8 cellular contexts compared by ENCODE assay signal in the genomic region with DNA sequence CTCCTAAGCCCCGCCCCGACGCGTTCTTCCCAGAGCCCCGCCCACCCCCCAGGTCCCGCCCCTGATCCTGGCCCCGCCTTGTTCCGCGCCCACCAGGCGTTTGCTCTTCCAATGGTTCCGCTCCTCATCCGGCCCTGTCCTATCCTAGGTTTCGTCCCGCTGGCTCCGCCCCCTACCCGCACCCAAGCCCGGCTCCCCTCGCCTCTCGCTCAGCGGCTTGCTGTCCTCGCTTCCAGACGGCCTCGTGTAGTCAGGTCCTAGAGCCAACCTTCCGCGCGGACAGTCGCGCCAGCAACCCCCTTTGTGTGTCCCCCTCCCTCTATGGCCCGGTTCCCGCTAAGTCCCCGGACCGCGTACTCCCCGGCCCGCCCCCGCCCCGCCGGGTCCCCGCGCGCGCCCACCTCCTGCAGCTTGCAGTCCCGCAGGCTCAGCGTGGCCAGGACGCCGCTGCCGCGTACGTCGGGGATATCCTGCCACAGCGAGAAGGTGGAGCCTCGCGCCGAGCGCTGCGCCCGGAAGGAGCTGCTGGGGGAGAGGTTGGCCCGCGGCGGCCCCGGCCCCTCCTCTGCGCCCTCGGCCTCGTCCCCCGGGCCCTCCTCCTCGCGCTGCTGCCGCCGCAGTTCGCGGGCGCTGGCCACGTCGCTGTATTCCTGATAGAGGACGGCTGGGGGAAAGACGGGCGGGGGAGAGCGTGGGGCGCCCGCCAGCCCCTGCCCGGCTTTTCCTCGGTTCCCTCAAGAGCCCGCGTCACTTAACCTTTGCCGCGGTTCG. TPM values are rescaled to one million over a fixed set of nuclear protein-coding genes. Genes with fewer than 3 reads are reported as not detected.
DNase-seq lines count a peak whose midpoint lies in the region; ATAC-seq lines count a peak whose summit lies in the region.

No MANE protein-coding gene starts in this region.

- peak; percentile 97 for DNase-seq in CD1c-positive myeloid dendritic cell (ENCODE audit: extremely low spot score)
- peak; percentile 97 for DNase-seq in HK-2 (ENCODE audit: unreplicated experiment)
- DNase-seq in NCI-H82 treated with DMSO at 0.1 percent for 48 hours (lab: John Stamatoyannopoulos, UW; ENCODE audit: unreplicated experiment), result peak; percentile 97
- peak; percentile 97 for DNase-seq in activated CD8-positive, alpha-beta T cell treated with anti-CD3 and anti-CD28 coated beads, Interleukin-2, amount 10 ng/mL, durations not matched to agents 7 days and 5 days
- DNase-seq in effector CD8-positive, alpha-beta T cell (lab: John Stamatoyannopoulos, UW), result peak; percentile 84
- DNase-seq in memory B cell (ENCODE audit: low spot score in 2 of 2), result peak; percentile 85 to 87
- peak; percentile 88 to 93 (median 90) for DNase-seq in stimulated activated CD4-positive, alpha-beta T cell treated with anti-CD3 and anti-CD28 coated beads, TNF-alpha, amount 100 ng/mL, for 48 hours (ENCODE audit: low read depth in 3 of 3)

- CTCF ChIA-PET in activated CD8-positive, alpha-beta T cell treated with anti-CD3 and anti-CD28 coated beads, Interleukin-2, amount 10 ng/mL, durations not matched to agents 7 days and 5 days (lab: Charles Lee), result interaction anchor here (1.3 to 1.7 kb wide), 4 partner anchors 10 to 157 kb away, joined by 4 to 9 read pairs (median 7); no protein-coding TSS in a partner anchor

- ATAC-seq in GM19452 (IDR thresholded peaks at IDR 0.05; ENCODE audit: unreplicated experiment), result peak; percentile 76
- peak; percentile 94 for ATAC-seq in activated CD8-positive, alpha-beta T cell treated with anti-CD3 and anti-CD28 coated beads, Interleukin-2, amount 10 ng/mL, durations not matched to agents 7 days and 5 days
- peak; percentile 92 for ATAC-seq in memory B cell (ENCODE audit: low read depth)

- peaks cover under 1% of the 10 kb centered on the region for H3K27me3 Mint-ChIP-seq in activated CD8-positive, alpha-beta T cell treated with anti-CD3 and anti-CD28 coated beads, Interleukin-2, amount 10 ng/mL, durations not matched to agents 7 days and 5 days (ENCODE audit: low read depth)
- H3K27me3 Mint-ChIP-seq in memory B cell, result no peaks in the 10 kb centered on the region

- H3K36me3 Mint-ChIP-seq in activated CD8-positive, alpha-beta T cell treated with anti-CD3 and anti-CD28 coated beads, Interleukin-2, amount 10 ng/mL, durations not matched to agents 7 days and 5 days (ENCODE audit: low read depth), result no peaks in the 10 kb centered on the region
- H3K36me3 Mint-ChIP-seq in memory B cell, result peaks cover 8% of the 10 kb centered on the region

- H3K27ac Mint-ChIP-seq in activated CD8-positive, alpha-beta T cell treated with anti-CD3 and anti-CD28 coated beads, Interleukin-2, amount 10 ng/mL, durations not matched to agents 7 days and 5 days, result peak overlapping the region; percentile 98
- H3K27ac Mint-ChIP-seq in memory B cell, result peak overlapping the region; percentile 88

- POLR2A ChIA-PET in activated CD8-positive, alpha-beta T cell treated with anti-CD3 and anti-CD28 coated beads, Interleukin-2, amount 10 ng/mL, durations not matched to agents 7 days and 5 days (lab: Charles Lee), result interaction anchor here (0.7 to 3.5 kb wide), 5 partner anchors 11 to 234 kb away, joined by 3 to 30 read pairs (median 3); partner anchors contain the start of genes CPLANE2 and FBXO42

- peak overlapping the region; percentile 77 for H3K4me3 Mint-ChIP-seq in activated CD8-positive, alpha-beta T cell treated with anti-CD3 and anti-CD28 coated beads, Interleukin-2, amount 10 ng/mL, durations not matched to agents 7 days and 5 days
- H3K4me3 Mint-ChIP-seq in memory B cell, result peak overlapping the region; percentile 84

- H3K9me3 Mint-ChIP-seq in activated CD8-positive, alpha-beta T cell treated with anti-CD3 and anti-CD28 coated beads, Interleukin-2, amount 10 ng/mL, durations not matched to agents 7 days and 5 days (ENCODE audit: insufficient read depth), result no peaks in the 10 kb centered on the region
- no peaks in the 10 kb centered on the region for H3K9me3 Mint-ChIP-seq in memory B cell

- H3K4me1 Mint-ChIP-seq in activated CD8-positive, alpha-beta T cell treated with anti-CD3 and anti-CD28 coated beads, Interleukin-2, amount 10 ng/mL, durations not matched to agents 7 days and 5 days (ENCODE audit: low read depth), result peaks cover 11% of the 10 kb centered on the region
- H3K4me1 Mint-ChIP-seq in memory B cell, result peaks cover 10% of the 10 kb centered on the region

RNA-seq across cellular contexts. Expression of gene ARHGEF19, which starts 5.7 kb away (rescaled TPM):
- 10 to 100 TPM; 11.4 to 11.9 TPM for total RNA-seq in activated CD8-positive, alpha-beta T cell treated with anti-CD3 and anti-CD28 coated beads, Interleukin-2, amount 10 ng/mL, durations not matched to agents 7 days and 5 days

RNA-seq across cellular contexts. Expression of gene CPLANE2, which starts 30.3 kb away (rescaled TPM):
- total RNA-seq in activated CD8-positive, alpha-beta T cell treated with anti-CD3 and anti-CD28 coated beads, Interleukin-2, amount 10 ng/mL, durations not matched to agents 7 days and 5 days, result 1 to 10 TPM; 5.1 to 6.1 TPM

RNA-seq across cellular contexts. Expression of gene EPHA2, which starts 50.9 kb away (rescaled TPM):
- not detected for total RNA-seq in activated CD8-positive, alpha-beta T cell treated with anti-CD3 and anti-CD28 coated beads, Interleukin-2, amount 10 ng/mL, durations not matched to agents 7 days and 5 days

Comparison
In these comparisons a context has a peak if more than half of its experiments do, and no peak if none do; other contexts are left out.
1. Peak in every context shown above with its lines: DNase-seq and ATAC-seq.